Comparison of ENCODE assay signal across 29 cellular contexts in the genomic region with DNA sequence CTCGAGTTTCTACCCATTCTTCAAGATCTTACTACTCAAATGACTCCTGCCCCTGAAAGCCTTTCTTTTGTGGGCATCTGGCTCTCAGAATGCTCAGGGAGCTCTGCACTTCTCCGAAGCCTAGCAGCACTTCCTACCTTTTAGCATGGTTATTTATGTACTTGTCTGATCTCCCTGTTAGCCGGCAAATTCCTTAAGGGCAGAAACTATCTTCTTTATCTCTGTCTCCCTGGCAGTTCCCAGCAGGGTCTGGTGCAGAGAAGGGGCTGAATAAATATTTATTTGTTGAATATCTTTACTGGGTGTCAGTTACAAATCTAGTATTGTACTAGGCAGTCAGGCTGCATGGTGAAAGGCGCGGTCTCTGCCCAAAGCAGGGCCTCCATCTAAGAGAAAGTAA. TPM values are rescaled to one million over a fixed set of nuclear protein-coding genes. Genes with fewer than 3 reads are reported as not detected.
"Had no signal": no experiment of that assay in that cellular context is flagged by ENCODE, and none has a peak within 500 bp of the region (broad histone marks: within the 10 kb centered on the region; RNA-seq: fewer than 3 reads in every experiment).

No MANE protein-coding gene starts in this region.

- H3K4me1 ChIP-seq: gastrocnemius medialis, heart left ventricle, left lung, psoas muscle, sigmoid colon, thyroid gland, vagina had no signal

- H3K4me2 ChIP-seq: hepatocyte had no signal

- H3K27me3 ChIP-seq: dorsolateral prefrontal cortex, ovary, thyroid gland, vagina had no signal

- H2AFZ ChIP-seq: hepatocyte had no signal

- H3K27ac Mint-ChIP-seq: natural killer cell; stimulated activated effector memory CD8-positive, alpha-beta T cell treated with anti-CD3 and anti-CD28 coated beads, Interleukin-12 subunit alpha, Interleukin-12 subunit beta, amount 100 ng/mL, for 72 hours had no signal

- H3K27ac ChIP-seq: dorsolateral prefrontal cortex, epithelial cell of prostate, gastrocnemius medialis, heart left ventricle, hepatocyte, left lung, ovary, psoas muscle, sigmoid colon, stomach, thyroid gland, vagina had no signal

- ATAC-seq: esophagus mucosa; gastrocnemius medialis; heart left ventricle; left lung; natural killer cell; psoas muscle; right cardiac atrium; stimulated activated effector memory CD8-positive, alpha-beta T cell treated with anti-CD3 and anti-CD28 coated beads, Interleukin-12 subunit alpha, Interleukin-12 subunit beta, amount 100 ng/mL, for 72 hours had no signal

- H3K4me3 Mint-ChIP-seq: natural killer cell; stimulated activated effector memory CD8-positive, alpha-beta T cell treated with anti-CD3 and anti-CD28 coated beads, Interleukin-12 subunit alpha, Interleukin-12 subunit beta, amount 100 ng/mL, for 72 hours had no signal

- H3K9me3 ChIP-seq: gastrocnemius medialis, heart left ventricle, left lung, ovary, psoas muscle, sigmoid colon, stomach, thyroid gland, vagina had no signal

- H3K9me3 Mint-ChIP-seq: natural killer cell; stimulated activated effector memory CD8-positive, alpha-beta T cell treated with anti-CD3 and anti-CD28 coated beads, Interleukin-12 subunit alpha, Interleukin-12 subunit beta, amount 100 ng/mL, for 72 hours had no signal

- H3K36me3 Mint-ChIP-seq: natural killer cell; stimulated activated effector memory CD8-positive, alpha-beta T cell treated with anti-CD3 and anti-CD28 coated beads, Interleukin-12 subunit alpha, Interleukin-12 subunit beta, amount 100 ng/mL, for 72 hours had no signal

- H3K36me3 ChIP-seq: gastrocnemius medialis, heart left ventricle, left lung, ovary, sigmoid colon, stomach, thyroid gland, vagina had no signal

- H3K4me3 ChIP-seq: dorsolateral prefrontal cortex, gastrocnemius medialis, heart left ventricle, hepatocyte, left lung, ovary, psoas muscle, sigmoid colon, stomach, thyroid gland, vagina had no signal

- DNase-seq: dorsolateral prefrontal cortex; effector CD4-positive, alpha-beta T cell; foreskin fibroblast; gastrocnemius medialis; heart left ventricle; kidney; left lung; mesenchymal stem cell; natural killer cell; occipital lobe; ovary; psoas muscle; right cardiac atrium; sigmoid colon; stimulated activated CD4-positive, alpha-beta T cell treated with anti-CD3 and anti-CD28 coated beads, Interleukin-2, amount 100 ng/mL, for 24 hours; stimulated activated CD4-positive, alpha-beta T cell treated with anti-CD3 and anti-CD28 coated beads, Interleukin-4, amount 100 ng/mL, for 24 hours; stimulated activated naive CD4-positive, alpha-beta T cell treated with Interleukin-2 at 50 U/mL for 16 hours; stomach; thyroid gland; trophoblast cell had no signal

RNA-seq across cellular contexts. Expression of a gene that starts 30.7 kb away (rescaled TPM):
- total RNA-seq: esophagus mucosa, gastrocnemius medialis, glomerular endothelial cell, lung microvascular endothelial cell, myocyte, renal cortical epithelial cell, sigmoid colon, vagina had no signal
